ENCODE assay signal across 9 cellular contexts in the genomic region with DNA sequence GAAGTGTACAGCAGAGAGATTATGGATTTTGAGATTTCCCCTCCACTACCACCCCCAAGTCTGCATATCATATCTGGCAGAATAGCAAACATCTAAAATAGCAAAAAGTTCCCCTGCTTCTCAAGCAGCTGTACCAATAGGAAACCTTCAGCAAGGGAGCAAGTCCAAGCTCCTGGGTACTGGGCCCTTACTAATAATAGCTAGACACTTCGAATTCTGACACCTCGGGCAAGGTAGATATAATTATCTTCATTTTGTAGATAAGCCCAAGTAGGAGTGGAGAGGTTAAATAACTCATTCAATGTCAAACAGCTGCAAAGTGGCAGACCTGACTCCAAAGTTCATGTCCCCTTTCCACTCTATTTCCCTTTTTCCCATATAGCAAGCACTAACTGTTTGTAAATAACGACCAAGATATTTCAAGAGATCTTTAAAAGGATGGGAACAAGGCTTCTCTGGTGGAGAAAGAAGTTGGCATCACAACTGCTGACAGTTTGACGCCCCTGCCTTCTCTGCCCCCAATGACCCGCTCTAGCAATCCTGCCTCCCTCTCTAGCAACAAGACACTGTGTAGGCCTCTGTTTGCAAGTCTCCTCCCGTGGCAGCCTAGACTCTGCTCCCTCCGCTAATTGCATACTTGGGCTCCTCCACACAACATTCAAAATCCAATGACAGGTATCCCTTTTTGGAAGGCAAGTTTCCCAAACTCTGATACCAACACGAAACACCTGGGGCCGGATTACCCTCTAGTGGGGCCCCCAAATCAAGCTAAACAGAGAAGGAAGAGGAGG. TPM values are rescaled to one million over a fixed set of nuclear protein-coding genes. Genes with fewer than 3 reads are reported as not detected.
DNase-seq lines count a peak whose midpoint lies in the region; ATAC-seq, FAIRE-seq and TF ChIP-seq lines count a peak whose summit lies in the region.
"Had no signal": no experiment of that assay in that cellular context is flagged by ENCODE, and none has a peak within 500 bp of the region (broad histone marks: within the 10 kb centered on the region; RNA-seq: fewer than 3 reads in every experiment).

No MANE protein-coding gene starts in this region.

- CTCF ChIA-PET in GM12878 (lab: Yijun Ruan, JAX), result interaction anchor here (0.6 to 2.7 kb wide), 7 partner anchors 8 to 1117 kb away, joined by 3 to 17 read pairs (median 4); a partner anchor contains a TSS

- DNase-seq in MG63 (no peak), GM12878 (ENCODE audit: low read depth, low spot score) (no peak), suprapubic skin (ENCODE audit: low spot score in 2 of 2) (no peak), NCI-H128 (lab: John Stamatoyannopoulos, UW; ENCODE audit: unreplicated experiment) (no peak)
- no peak for DNase-seq in effector CD4-positive, alpha-beta T cell

- TF ChIP-seq CTCF in 22Rv1 (IDR thresholded peaks at IDR 0.05) (no peak), GM12878 (IDR thresholded peaks at IDR 0.05 in 2 of 3, conservative IDR thresholded peaks at IDR 0.05 in 1 of 3; ENCODE audit: control insufficient read depth in 2 of 3, extremely low read depth in 1 of 3, insufficient read depth in 1 of 3, low read depth in 3 of 3, low read length in 3 of 3) (no peak), suprapubic skin (IDR thresholded peaks at IDR 0.05) (no peak)

- H3K9ac ChIP-seq in GM12878 (ENCODE audit: control insufficient read depth, insufficient read depth, low read length), result peak overlapping the region; percentile 91

- H3K4me1 ChIP-seq in GM12878 (ENCODE audit: control insufficient read depth, insufficient read depth, low read length) (peaks cover 6% of the 10 kb centered on the region), suprapubic skin (peaks cover 16% of the 10 kb centered on the region)

- H3K9me3 ChIP-seq in MG63 (no peaks in the 10 kb centered on the region; the same call in none of the 2 replicates), GM12878 (replicated peaks; ENCODE audit: control insufficient read depth, insufficient read depth, low read length) (no peaks in the 10 kb centered on the region), suprapubic skin (no peaks in the 10 kb centered on the region)

- H4K20me1 ChIP-seq in GM12878 (ENCODE audit: control insufficient read depth, insufficient read depth), result no peaks in the 10 kb centered on the region

- POLR2A ChIA-PET in GM12878 (lab: Charles Lee), result interaction anchor here (0.6 to 2.3 kb wide), 9 partner anchors 9 to 314 kb away, joined by 3 to 12 read pairs (median 3); a partner anchor contains a TSS

- H3K79me2 ChIP-seq in GM12878 (ENCODE audit: control insufficient read depth, insufficient read depth, low read length), result peaks cover 66% of the 10 kb centered on the region

- WGBS in GM12878 (ENCODE audit: insufficient coverage, insufficient replicate concordance, low lambda C conversion rate, missing lambda C conversion rate), result 2% methylated on average over 9 of the region's 9 CpGs
- 17% methylated on average over 8 of the region's 9 CpGs for WGBS in suprapubic skin

- intact Hi-C loops in GM12878 (cut with micrococcal nuclease; ENCODE audit: unreplicated experiment), result no loop called here

- no peak for FAIRE-seq in GM12878 (lab: Jason Lieb, UNC)
- FAIRE-seq: islet of Langerhans had no signal

- in situ Hi-C loops in GM12878 (cut with MboI), result no loop called here

- RAD21 ChIA-PET in GM12878 (lab: Charles Lee; ENCODE audit: unreplicated experiment), result interaction anchor here (0.6 to 4.2 kb wide), 5 partner anchors 16 to 252 kb away, joined by 3 to 23 read pairs (median 6); no protein-coding TSS in a partner anchor

- peaks cover 7% of the 10 kb centered on the region; the same call in 1 of the 2 replicates for H3K27me3 ChIP-seq in MG63
- H3K27me3 ChIP-seq in GM12878 (replicated peaks in 1 of 2; ENCODE audit: control insufficient read depth in 2 of 2, insufficient read depth in 2 of 2, low read length in 1 of 2), result no peaks in the 10 kb centered on the region
- H3K27me3 ChIP-seq in layer of hippocampus (ENCODE audit: control insufficient read depth, insufficient read depth, low read length), result no peaks in the 10 kb centered on the region
- no peaks in the 10 kb centered on the region for H3K27me3 ChIP-seq in suprapubic skin

- TF ChIP-seq RAD21 in GM12878 (IDR thresholded peaks at IDR 0.05; ENCODE audit: insufficient read depth, low read depth, low read length), result no peak

- peaks cover 25% of the 10 kb centered on the region for H3K36me3 ChIP-seq in MG63
- peaks cover 0 to 6% of the 10 kb centered on the region in 2 experiments; a peak in 2 of 4 replicates for H3K36me3 ChIP-seq in GM12878 (ENCODE audit: control insufficient read depth in 2 of 2, insufficient read depth in 2 of 2, low read length in 1 of 2)
- peaks cover 3% of the 10 kb centered on the region for H3K36me3 ChIP-seq in suprapubic skin

- peak overlapping the region; percentile 98 for H3K4me3 ChIP-seq in MG63
- peak overlapping the region; percentile 82 for H3K4me3 ChIP-seq in GM12878
- H3K4me3 ChIP-seq in suprapubic skin, result peak overlapping the region; percentile 86

- peak; percentile 20 for ATAC-seq in GM18909 (IDR thresholded peaks at IDR 0.05; ENCODE audit: poor library complexity, unreplicated experiment)
- ATAC-seq in GM12878, result peak; percentile 64

- SMC1A ChIA-PET in GM12878 (lab: Charles Lee; ENCODE audit: uncharacterized antibody, unreplicated experiment), result interaction anchor here (0.8 to 5.4 kb wide), 7 partner anchors 15 to 67 kb away, joined by 3 to 35 read pairs (median 5); a partner anchor contains a TSS

- H3K4me2 ChIP-seq in GM12878 (ENCODE audit: control insufficient read depth, insufficient read depth), result peak overlapping the region; percentile 84

- TF ChIP-seq POLR2A in GM12878 (IDR thresholded peaks at IDR 0.05; ENCODE audit: low read depth, low read length) (no peak), suprapubic skin (IDR thresholded peaks at IDR 0.05) (no peak)

- peak overlapping the region; percentile 99 for H2AFZ ChIP-seq in GM12878 (ENCODE audit: control insufficient read depth, low read depth, low read length)

- BruUV-seq in GM12878 (replicated peaks; lab: Mats Ljungman, UMichigan), result TSS peak; percentile 64

- TF ChIP-seq EP300 in GM12878 (IDR thresholded peaks at IDR 0.05; ENCODE audit: borderline replicate concordance in 1 of 2, control insufficient read depth in 1 of 2, low read depth in 2 of 2, low read length in 2 of 2) (no peak), suprapubic skin (IDR thresholded peaks at IDR 0.05) (no peak)

- H3K27ac ChIP-seq in 22Rv1 (peak overlapping the region; percentile 71), GM12878 (ENCODE audit: control insufficient read depth, insufficient read depth) (peak overlapping the region; percentile 94), layer of hippocampus (ENCODE audit: low read depth, low read length) (peak overlapping the region; percentile 62), suprapubic skin (peak overlapping the region; percentile 90)

RNA-seq across cellular contexts. Expression of a gene that starts 18.7 kb away (rescaled TPM):
- total RNA-seq in MG63 (2014; rRNA removed; shearing (Covaris generic); ENCODE audit: low replicate concordance), result 63.6 and 63.9 TPM in 2 replicates
- 255 and 274 TPM in 2 replicates for total RNA-seq in GM12878 (2013; cell fraction: nucleolus; rRNA removed)
- 177 and 189 TPM in 2 replicates for total RNA-seq in GM12878 (2014; rRNA removed)
- total RNA-seq in GM12878 (2014; rRNA removed; fragmentation: Illumina TruSeq; extraction: Trizol), result 174 and 179 TPM in 2 replicates
- total RNA-seq in GM12878 (2021), result 283 and 292 TPM in 2 replicates
- polyA plus RNA-seq in GM12878 (2011; ENCODE audit: low read depth), result 115 TPM
- 369 and 413 TPM in 2 replicates for polyA plus RNA-seq in GM12878 (2011; rRNA removed)
- 278 and 279 TPM in 2 replicates for polyA plus RNA-seq in GM12878 (2011; cell fraction: cytosol; rRNA removed)
- polyA plus RNA-seq in GM12878 (2011; cell fraction: nucleus; rRNA removed), result 453 and 565 TPM in 2 replicates
- 132 and 134 TPM in 2 replicates for polyA plus RNA-seq in GM12878 (2012)
- 213 and 235 TPM in 2 replicates for polyA plus RNA-seq in GM12878 (2014; fragmentation: Illumina TruSeq; extraction: Trizol)
- 100 to 1,000 TPM in 1 of 2 experiments, 10 to 100 TPM in 1; 55.5 to 105 TPM for polyA plus RNA-seq in GM12878 (2014; fragmentation: Nextera tagmentation; extraction: Ambion mirVana)
- polyA plus RNA-seq in GM12878 (2014; rRNA removed), result 172 and 180 TPM in 2 replicates
- 100 to 1,000 TPM; 160 to 169 TPM for polyA plus RNA-seq in GM12878 (2016; fragmentation: Nextera tagmentation; extraction: Ambion mirVana)
- 717 and 718 TPM in 2 replicates for polyA minus RNA-seq in GM12878 (2011; rRNA and poly(A)+ RNA removed)
- 130 and 154 TPM in 2 replicates for polyA minus RNA-seq in GM12878 (2011; cell fraction: cytosol; rRNA and poly(A)+ RNA removed)
- 221 and 272 TPM in 2 replicates for polyA minus RNA-seq in GM12878 (2011; cell fraction: nucleus; rRNA and poly(A)+ RNA removed)
- total RNA-seq in suprapubic skin, result 100 to 1,000 TPM in 2 of 4 donors, 10 to 100 TPM in 2; 73.7 to 107 (median 93.2) TPM

RNA-seq across cellular contexts. Expression of a gene that starts 59.1 kb away (rescaled TPM):
- not detected in 2 replicates for total RNA-seq in MG63 (2014; rRNA removed; shearing (Covaris generic); ENCODE audit: low replicate concordance)
- total RNA-seq in GM12878 (2013; cell fraction: nucleolus; rRNA removed), result 0.07 and 0.08 TPM in 2 replicates
- total RNA-seq in GM12878 (2014; rRNA removed), result not detected in 2 replicates
- total RNA-seq in GM12878 (2014; rRNA removed; fragmentation: Illumina TruSeq; extraction: Trizol), result not detected in 2 replicates
- 0.03 TPM in 1 of 2 replicates, not detected in the other for total RNA-seq in GM12878 (2021)
- polyA plus RNA-seq in GM12878 (2011; ENCODE audit: low read depth), result 0.10 TPM
- not detected in 2 replicates for polyA plus RNA-seq in GM12878 (2011; rRNA removed)
- polyA plus RNA-seq in GM12878 (2011; cell fraction: cytosol; rRNA removed), result 0.02 TPM in 1 of 2 replicates, not detected in the other
- polyA plus RNA-seq in GM12878 (2011; cell fraction: nucleus; rRNA removed), result 0.04 and 0.07 TPM in 2 replicates
- polyA plus RNA-seq in GM12878 (2012), result 0.08 and 0.10 TPM in 2 replicates
- polyA plus RNA-seq in GM12878 (2014; fragmentation: Illumina TruSeq; extraction: Trizol), result 0.03 TPM in 1 of 2 replicates, not detected in the other
- not detected for polyA plus RNA-seq in GM12878 (2014; fragmentation: Nextera tagmentation; extraction: Ambion mirVana)
- polyA plus RNA-seq in GM12878 (2014; rRNA removed), result 0.01 and 0.04 TPM in 2 replicates
- under 1 TPM in 1 of 2 experiments, not detected in 1; 0.11 TPM for polyA plus RNA-seq in GM12878 (2016; fragmentation: Nextera tagmentation; extraction: Ambion mirVana)
- 0.80 TPM in 1 of 2 replicates, not detected in the other for polyA minus RNA-seq in GM12878 (2011; rRNA and poly(A)+ RNA removed)
- polyA minus RNA-seq in GM12878 (2011; cell fraction: cytosol; rRNA and poly(A)+ RNA removed), result not detected in 2 replicates
- polyA minus RNA-seq in GM12878 (2011; cell fraction: nucleus; rRNA and poly(A)+ RNA removed), result not detected in 2 replicates
- total RNA-seq in suprapubic skin, result under 1 TPM; 0.26 to 0.83 (median 0.33) TPM
